In genomic region chr12:43896496-43896895, GRCh38 we compare ENCODE assay signal across 19 cellular contexts.
DNase-seq lines count a peak whose midpoint lies in the region; ATAC-seq and TF ChIP-seq lines count a peak whose summit lies in the region.
"Had no signal": no experiment of that assay in that cellular context is flagged by ENCODE, and none has a peak within 500 bp of the region (broad histone marks: within the 10 kb centered on the region; RNA-seq: fewer than 3 reads in every experiment).

No MANE protein-coding gene starts in this region.

- no peak overlapping the region for H3K27ac Mint-ChIP-seq in CD4-positive, alpha-beta T cell
- H3K27ac Mint-ChIP-seq: CD4-positive, alpha-beta memory T cell; GM23338 had no signal

- POLR2A ChIA-PET in CD4-positive, alpha-beta T cell (lab: Charles Lee) = no interaction called here

- DNase-seq in EH (ENCODE audit: low read depth) = peak; percentile 6
- peak; percentile 81 for DNase-seq in SK-MEL-5 (ENCODE audit: low read depth, low spot score)
- DNase-seq in glomerular visceral epithelial cell (ENCODE audit: extremely low spot score) = peak; percentile 45
- peak; percentile 86 for DNase-seq in retinal pigment epithelial cell (ENCODE audit: low read depth)
- no peak for DNase-seq in amniotic stem cell (lab: John Stamatoyannopoulos, UW)
- DNase-seq in CD4-positive, alpha-beta T cell = no peak
- DNase-seq in right cardiac atrium = no peak
- DNase-seq: CD4-positive, alpha-beta memory T cell; DND-41; GDM1; MM.1S; NCI-H1092 treated with DMSO at 0.1 percent for 48 hours; NCI-H524; PC-9; SK-N-SH had no signal

- H3K4me1 ChIP-seq in right cardiac atrium (ENCODE audit: control insufficient read depth, insufficient read depth, low read length) = no peaks in the 10 kb centered on the region

- no peak overlapping the region for H3K4me3 Mint-ChIP-seq in CD4-positive, alpha-beta T cell
- H3K4me3 Mint-ChIP-seq: CD4-positive, alpha-beta memory T cell; GM23338 had no signal

- intact Hi-C loops in CD4-positive, alpha-beta T cell (cut with DNase I, micrococcal nuclease) = no loop called here
- intact Hi-C loops in right cardiac atrium (cut with DNase I) = no loop called here

- peaks cover 5% of the 10 kb centered on the region for H3K9me3 Mint-ChIP-seq in CD4-positive, alpha-beta T cell

- H3K9me3 ChIP-seq in CD4-positive, alpha-beta T cell (ENCODE audit: control insufficient read depth, low read length) = no peaks in the 10 kb centered on the region
- H3K9me3 ChIP-seq in right cardiac atrium (ENCODE audit: control insufficient read depth, low read length) = no peaks in the 10 kb centered on the region
- H3K9me3 ChIP-seq: SK-N-SH had no signal

- no peak overlapping the region for H3K27ac ChIP-seq in CD4-positive, alpha-beta T cell (ENCODE audit: low read depth, low read length)
- H3K27ac ChIP-seq in right cardiac atrium (ENCODE audit: low read length) = no peak overlapping the region
- H3K27ac ChIP-seq: KMS-11, PC-9 had no signal

- 99% methylated on average over 1 of the region's 1 CpG for WGBS in right cardiac atrium

- no peak for TF ChIP-seq CTCF in retinal pigment epithelial cell (conservative IDR thresholded peaks at IDR 0.05; ENCODE audit: low read depth, low read length)
- no peak for TF ChIP-seq CTCF in CD4-positive, alpha-beta T cell (IDR thresholded peaks at IDR 0.05)

- H3K4me1 Mint-ChIP-seq in CD4-positive, alpha-beta T cell (ENCODE audit: low read depth) = peaks cover 5% of the 10 kb centered on the region
- H3K4me1 Mint-ChIP-seq: CD4-positive, alpha-beta memory T cell had no signal

- CTCF ChIA-PET in CD4-positive, alpha-beta T cell (lab: Charles Lee) = no interaction called here

- in situ Hi-C loops in SK-MEL-5 (cut with HindIII; ENCODE audit: low pct_unique_long_range_greater_than_20kb, low sequenced_read_pairs) = no loop called here

- no peak overlapping the region for H3K4me3 ChIP-seq in retinal pigment epithelial cell (ENCODE audit: low read length)
- no peak overlapping the region for H3K4me3 ChIP-seq in right cardiac atrium (ENCODE audit: low read length)
- H3K4me3 ChIP-seq: GM12878, GM23338, PC-9 had no signal

- peaks cover 21% of the 10 kb centered on the region for H3K36me3 Mint-ChIP-seq in CD4-positive, alpha-beta T cell (ENCODE audit: low read depth)

- no peaks in the 10 kb centered on the region for H3K27me3 ChIP-seq in CD4-positive, alpha-beta T cell (ENCODE audit: control insufficient read depth, insufficient read depth, low read length)
- no peaks in the 10 kb centered on the region for H3K27me3 ChIP-seq in right cardiac atrium (ENCODE audit: control insufficient read depth, insufficient read depth)

- ATAC-seq in CD4-positive, alpha-beta T cell (ENCODE audit: poor library complexity) = no peak
- ATAC-seq in right cardiac atrium = no peak
- ATAC-seq: GM12878, GM23338, HepG2 had no signal

- H3K27me3 Mint-ChIP-seq in CD4-positive, alpha-beta T cell = no peaks in the 10 kb centered on the region
- H3K27me3 Mint-ChIP-seq: CD4-positive, alpha-beta memory T cell had no signal

Comparison
In these comparisons a context has a peak if more than half of its experiments do, and no peak if none do; other contexts are left out.
1. DNase-seq: peak in EH (single experiment), SK-MEL-5 (single experiment), glomerular visceral epithelial cell (single experiment) and retinal pigment epithelial cell (single experiment); none in amniotic stem cell (single experiment), CD4-positive, alpha-beta T cell (0 of 10) and right cardiac atrium (0 of 3).